Comparison of ENCODE assay signal across 17 cellular contexts in genomic region chr7:140688341-140688740, GRCh38. TPM values are rescaled to one million over a fixed set of nuclear protein-coding genes. Genes with fewer than 3 reads are reported as not detected.
DNase-seq lines count a peak whose midpoint lies in the region; ATAC-seq and TF ChIP-seq lines count a peak whose summit lies in the region.
"Had no signal": no experiment of that assay in that cellular context is flagged by ENCODE, and none has a peak within 500 bp of the region (broad histone marks: within the 10 kb centered on the region; RNA-seq: fewer than 3 reads in every experiment).

No MANE protein-coding gene starts in this region.

- intact Hi-C loops in activated CD8-positive, alpha-beta T cell treated with anti-CD3 and anti-CD28 coated beads for 36 hours (cut with micrococcal nuclease): no loop called here
- intact Hi-C loops in Right ventricle myocardium superior (cut with DNase I) (no loop called here), thyroid gland (cut with DNase I) (no loop called here)

- H3K27me3 ChIP-seq in right atrium auricular region (no peaks in the 10 kb centered on the region), thyroid gland (no peaks in the 10 kb centered on the region)

- CTCF ChIA-PET in activated CD8-positive, alpha-beta T cell treated with anti-CD3 and anti-CD28 coated beads, Interleukin-2, amount 10 ng/mL, durations not matched to agents 7 days and 5 days (lab: Charles Lee): no interaction called here
- CTCF ChIA-PET in activated CD8-positive, alpha-beta T cell treated with anti-CD3 and anti-CD28 coated beads for 36 hours (lab: Charles Lee): no interaction called here

- TF ChIP-seq POLR2A in thyroid gland (IDR thresholded peaks at IDR 0.05): no peak

- no peaks in the 10 kb centered on the region for H3K9me3 ChIP-seq in right atrium auricular region
- no peaks in the 10 kb centered on the region for H3K9me3 ChIP-seq in thyroid gland
- H3K9me3 ChIP-seq: A549, Caco-2, HAP-1 had no signal

- TF ChIP-seq CTCF in activated CD8-positive, alpha-beta T cell treated with anti-CD3 and anti-CD28 coated beads for 36 hours (IDR thresholded peaks at IDR 0.05): no peak
- no peak for TF ChIP-seq CTCF in right atrium auricular region (IDR thresholded peaks at IDR 0.05)
- no peak for TF ChIP-seq CTCF in nephron progenitor cell (IDR thresholded peaks at IDR 0.05)
- no peak for TF ChIP-seq CTCF in thyroid gland (IDR thresholded peaks at IDR 0.05)

- H3K4me3 ChIP-seq in right atrium auricular region (no peak overlapping the region), thyroid gland (replicated peaks in 1 of 3) (no peak overlapping the region)
- H3K4me3 ChIP-seq: A549, HAP-1 had no signal

- no peaks in the 10 kb centered on the region for H3K4me1 Mint-ChIP-seq in activated CD8-positive, alpha-beta T cell treated with anti-CD3 and anti-CD28 coated beads, Interleukin-2, amount 10 ng/mL, durations not matched to agents 7 days and 5 days (ENCODE audit: low read depth)
- peaks cover 5% of the 10 kb centered on the region for H3K4me1 Mint-ChIP-seq in activated CD8-positive, alpha-beta T cell treated with anti-CD3 and anti-CD28 coated beads for 36 hours (ENCODE audit: low read depth)
- peaks cover 17% of the 10 kb centered on the region for H3K4me1 Mint-ChIP-seq in nephron progenitor cell
- H3K4me1 Mint-ChIP-seq in stimulated activated naive B cell treated with anti-CD40 and anti-IgM and Interleukin-4, amounts not matched to agents 10 μg/mL and 1 μg/mL and 100 μg/mL, for 72 hours: peaks cover 0 to 3% of the 10 kb centered on the region in 2 donors

- H3K27ac ChIP-seq in right atrium auricular region: no peak overlapping the region
- H3K27ac ChIP-seq in thyroid gland: no peak overlapping the region
- H3K27ac ChIP-seq: 22Rv1, A549, C4-2B had no signal

- H3K27ac Mint-ChIP-seq in activated CD8-positive, alpha-beta T cell treated with anti-CD3 and anti-CD28 coated beads, Interleukin-2, amount 10 ng/mL, durations not matched to agents 7 days and 5 days: no peak overlapping the region
- H3K27ac Mint-ChIP-seq in activated CD8-positive, alpha-beta T cell treated with anti-CD3 and anti-CD28 coated beads for 36 hours: no peak overlapping the region
- H3K27ac Mint-ChIP-seq in nephron progenitor cell: peak overlapping the region; percentile 69
- peak overlapping the region; percentile 42 for H3K27ac Mint-ChIP-seq in stimulated activated naive B cell treated with anti-CD40 and anti-IgM and Interleukin-4, amounts not matched to agents 10 μg/mL and 1 μg/mL and 100 μg/mL, for 72 hours
- H3K27ac Mint-ChIP-seq: CD4-positive, alpha-beta T cell had no signal

- H3K4me3 Mint-ChIP-seq in activated CD8-positive, alpha-beta T cell treated with anti-CD3 and anti-CD28 coated beads, Interleukin-2, amount 10 ng/mL, durations not matched to agents 7 days and 5 days: no peak overlapping the region
- no peak overlapping the region for H3K4me3 Mint-ChIP-seq in activated CD8-positive, alpha-beta T cell treated with anti-CD3 and anti-CD28 coated beads for 36 hours
- H3K4me3 Mint-ChIP-seq in nephron progenitor cell: no peak overlapping the region
- H3K4me3 Mint-ChIP-seq in stimulated activated naive B cell treated with anti-CD40 and anti-IgM and Interleukin-4, amounts not matched to agents 10 μg/mL and 1 μg/mL and 100 μg/mL, for 72 hours: no peak overlapping the region
- H3K4me3 Mint-ChIP-seq: CD4-positive, alpha-beta T cell had no signal

- H3K36me3 ChIP-seq in right atrium auricular region (peaks cover 38% of the 10 kb centered on the region), thyroid gland (peaks cover 0 to 15% of the 10 kb centered on the region in 2 donors)

- no peaks in the 10 kb centered on the region for H3K27me3 Mint-ChIP-seq in activated CD8-positive, alpha-beta T cell treated with anti-CD3 and anti-CD28 coated beads, Interleukin-2, amount 10 ng/mL, durations not matched to agents 7 days and 5 days (ENCODE audit: low read depth)
- H3K27me3 Mint-ChIP-seq in activated CD8-positive, alpha-beta T cell treated with anti-CD3 and anti-CD28 coated beads for 36 hours: no peaks in the 10 kb centered on the region
- peaks cover 4% of the 10 kb centered on the region for H3K27me3 Mint-ChIP-seq in nephron progenitor cell (ENCODE audit: low read depth, poor library complexity)
- no peaks in the 10 kb centered on the region for H3K27me3 Mint-ChIP-seq in stimulated activated naive B cell treated with anti-CD40 and anti-IgM and Interleukin-4, amounts not matched to agents 10 μg/mL and 1 μg/mL and 100 μg/mL, for 72 hours
- H3K27me3 Mint-ChIP-seq: CD4-positive, alpha-beta T cell had no signal

- H3K4me1 ChIP-seq in right atrium auricular region: no peaks in the 10 kb centered on the region
- no peaks in the 10 kb centered on the region for H3K4me1 ChIP-seq in thyroid gland
- H3K4me1 ChIP-seq: A549, HAP-1 had no signal

- WGBS in thyroid gland, 2 donors: 95% methylated on average over 6 of the region's 6 CpGs

- ATAC-seq in activated CD8-positive, alpha-beta T cell treated with anti-CD3 and anti-CD28 coated beads, Interleukin-2, amount 10 ng/mL, durations not matched to agents 7 days and 5 days: no peak
- ATAC-seq in activated CD8-positive, alpha-beta T cell treated with anti-CD3 and anti-CD28 coated beads for 36 hours: no peak
- no peak for ATAC-seq in Right ventricle myocardium superior (ENCODE audit: poor library complexity)
- ATAC-seq in stimulated activated naive B cell treated with anti-CD40 and anti-IgM and Interleukin-4, amounts not matched to agents 10 μg/mL and 1 μg/mL and 100 μg/mL, for 72 hours (replicated peaks): no peak
- ATAC-seq: A549 had no signal

- DNase-seq in activated CD8-positive, alpha-beta T cell treated with anti-CD3 and anti-CD28 coated beads, Interleukin-2, amount 10 ng/mL, durations not matched to agents 7 days and 5 days: peak; percentile 11
- no peak for DNase-seq in activated CD8-positive, alpha-beta T cell treated with anti-CD3 and anti-CD28 coated beads for 36 hours
- DNase-seq in right atrium auricular region (ENCODE audit: low spot score) (peak; percentile 46), Right ventricle myocardium superior (no peak), nephron progenitor cell (no peak), thyroid gland (no peak), retina (no peak)
- no peak for DNase-seq in stimulated activated naive B cell treated with anti-CD40 and anti-IgM and Interleukin-4, amounts not matched to agents 10 μg/mL and 1 μg/mL and 100 μg/mL, for 72 hours
- DNase-seq: AML-193; Caco-2; CD4-positive, alpha-beta T cell; GDM1; IMR-90 had no signal

- H3K9me3 Mint-ChIP-seq in activated CD8-positive, alpha-beta T cell treated with anti-CD3 and anti-CD28 coated beads, Interleukin-2, amount 10 ng/mL, durations not matched to agents 7 days and 5 days (ENCODE audit: insufficient read depth): no peaks in the 10 kb centered on the region
- H3K9me3 Mint-ChIP-seq in activated CD8-positive, alpha-beta T cell treated with anti-CD3 and anti-CD28 coated beads for 36 hours: no peaks in the 10 kb centered on the region
- H3K9me3 Mint-ChIP-seq in nephron progenitor cell: no peaks in the 10 kb centered on the region
- no peaks in the 10 kb centered on the region for H3K9me3 Mint-ChIP-seq in stimulated activated naive B cell treated with anti-CD40 and anti-IgM and Interleukin-4, amounts not matched to agents 10 μg/mL and 1 μg/mL and 100 μg/mL, for 72 hours
- H3K9me3 Mint-ChIP-seq: CD4-positive, alpha-beta T cell had no signal

- peaks cover 34% of the 10 kb centered on the region for H3K36me3 Mint-ChIP-seq in activated CD8-positive, alpha-beta T cell treated with anti-CD3 and anti-CD28 coated beads, Interleukin-2, amount 10 ng/mL, durations not matched to agents 7 days and 5 days (ENCODE audit: low read depth)
- peaks cover 28% of the 10 kb centered on the region for H3K36me3 Mint-ChIP-seq in activated CD8-positive, alpha-beta T cell treated with anti-CD3 and anti-CD28 coated beads for 36 hours (ENCODE audit: low read depth)
- peaks cover 24% of the 10 kb centered on the region for H3K36me3 Mint-ChIP-seq in nephron progenitor cell (ENCODE audit: low read depth)
- peaks cover 26 to 54% of the 10 kb centered on the region in 2 donors for H3K36me3 Mint-ChIP-seq in stimulated activated naive B cell treated with anti-CD40 and anti-IgM and Interleukin-4, amounts not matched to agents 10 μg/mL and 1 μg/mL and 100 μg/mL, for 72 hours

- POLR2A ChIA-PET in activated CD8-positive, alpha-beta T cell treated with anti-CD3 and anti-CD28 coated beads, Interleukin-2, amount 10 ng/mL, durations not matched to agents 7 days and 5 days (lab: Charles Lee): interaction anchor here (1.0 kb wide), 1 partner anchor 11 kb away, joined by 3 read pairs; no protein-coding TSS in a partner anchor
- POLR2A ChIA-PET in activated CD8-positive, alpha-beta T cell treated with anti-CD3 and anti-CD28 coated beads for 36 hours (lab: Charles Lee): no interaction called here

RNA-seq across cellular contexts. Expression of gene NDUFB2, which starts 8.2 kb away (rescaled TPM):
- total RNA-seq in activated CD8-positive, alpha-beta T cell treated with anti-CD3 and anti-CD28 coated beads, Interleukin-2, amount 10 ng/mL, durations not matched to agents 7 days and 5 days: 100 to 1,000 TPM; 213 to 221 TPM
- total RNA-seq in activated CD8-positive, alpha-beta T cell treated with anti-CD3 and anti-CD28 coated beads for 36 hours: 100 to 1,000 TPM; 159 to 177 TPM
- total RNA-seq in right atrium auricular region (100 to 1,000 TPM; 397 to 767 TPM), Right ventricle myocardium superior (808 TPM), thyroid gland (100 to 1,000 TPM; 213 to 955 (median 698) TPM)

RNA-seq across cellular contexts. Expression of gene ADCK2, which starts 15.6 kb away (rescaled TPM):
- total RNA-seq in activated CD8-positive, alpha-beta T cell treated with anti-CD3 and anti-CD28 coated beads, Interleukin-2, amount 10 ng/mL, durations not matched to agents 7 days and 5 days: 10 to 100 TPM; 20.6 to 20.8 TPM
- total RNA-seq in activated CD8-positive, alpha-beta T cell treated with anti-CD3 and anti-CD28 coated beads for 36 hours: 10 to 100 TPM; 20.0 to 21.5 TPM
- total RNA-seq in right atrium auricular region (10 to 100 TPM; 16.6 to 21.8 TPM), Right ventricle myocardium superior (9.2 TPM), thyroid gland (10 to 100 TPM; 19.9 to 46.1 (median 32.7) TPM)

RNA-seq across cellular contexts. Expression of gene DENND2A, which starts 47.7 kb away (rescaled TPM):
- not detected for total RNA-seq in activated CD8-positive, alpha-beta T cell treated with anti-CD3 and anti-CD28 coated beads, Interleukin-2, amount 10 ng/mL, durations not matched to agents 7 days and 5 days
- not detected for total RNA-seq in activated CD8-positive, alpha-beta T cell treated with anti-CD3 and anti-CD28 coated beads for 36 hours
- total RNA-seq in right atrium auricular region (10 to 100 TPM in 1 of 2 donors, 1 to 10 TPM in 1; 9.2 to 10.5 TPM), Right ventricle myocardium superior (11.6 TPM), thyroid gland (10 to 100 TPM in 1 of 4 donors, 1 to 10 TPM in 3; 2.0 to 10.9 (median 5.1) TPM)
- total RNA-seq: CD4-positive, alpha-beta T cell had no signal

Comparison
In these comparisons a context has a peak if more than half of its experiments do, and no peak if none do; other contexts are left out.
1. DNase-seq: peak in activated CD8-positive, alpha-beta T cell treated with anti-CD3 and anti-CD28 coated beads, Interleukin-2, amount 10 ng/mL, durations not matched to agents 7 days and 5 days (single experiment) and right atrium auricular region (single experiment); none in activated CD8-positive, alpha-beta T cell treated with anti-CD3 and anti-CD28 coated beads for 36 hours (single experiment), Right ventricle myocardium superior (single experiment), nephron progenitor cell (single experiment), stimulated activated naive B cell treated with anti-CD40 and anti-IgM and Interleukin-4, amounts not matched to agents 10 μg/mL and 1 μg/mL and 100 μg/mL, for 72 hours (single experiment), thyroid gland (0 of 2) and retina (single experiment).
2. H3K27ac Mint-ChIP-seq: peak in nephron progenitor cell (single experiment) and stimulated activated naive B cell treated with anti-CD40 and anti-IgM and Interleukin-4, amounts not matched to agents 10 μg/mL and 1 μg/mL and 100 μg/mL, for 72 hours (single experiment); none in activated CD8-positive, alpha-beta T cell treated with anti-CD3 and anti-CD28 coated beads, Interleukin-2, amount 10 ng/mL, durations not matched to agents 7 days and 5 days (single experiment) and activated CD8-positive, alpha-beta T cell treated with anti-CD3 and anti-CD28 coated beads for 36 hours (single experiment).